Comparison of ENCODE assay signal across 28 cellular contexts in the genomic region with DNA sequence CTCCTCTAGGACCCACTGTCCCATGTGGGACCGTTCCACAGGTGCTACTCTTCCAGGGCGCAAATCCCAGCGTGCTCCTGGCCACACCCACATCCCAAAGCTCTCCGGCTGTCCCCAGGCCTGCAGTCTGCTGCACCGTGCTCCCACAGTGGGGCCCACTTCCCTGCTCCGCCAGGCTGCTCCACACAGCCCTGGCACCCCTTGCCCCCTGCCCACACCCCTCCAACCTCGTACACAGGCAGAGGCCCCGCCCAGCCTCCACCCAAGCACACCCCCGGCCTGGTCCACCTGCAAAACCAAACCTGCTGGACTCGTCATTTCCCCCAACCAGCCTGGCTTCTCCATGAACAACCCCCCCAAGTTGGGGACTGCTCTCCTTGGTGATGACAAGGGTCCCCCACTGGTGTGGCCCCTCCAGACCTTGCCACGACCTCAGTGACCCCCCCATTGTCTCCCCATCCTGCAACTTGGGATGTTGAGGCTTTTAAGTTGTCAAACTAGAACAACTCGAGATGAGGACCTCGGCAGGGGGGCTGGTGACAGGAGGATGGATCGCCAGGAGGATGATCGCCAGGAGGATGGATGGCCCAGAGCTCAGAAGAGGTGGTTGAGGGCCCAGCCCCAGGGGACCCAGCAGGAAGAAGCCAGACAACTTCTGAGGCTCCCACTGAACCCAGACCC. TPM values are rescaled to one million over a fixed set of nuclear protein-coding genes. Genes with fewer than 3 reads are reported as not detected.
"Had no signal": no experiment of that assay in that cellular context is flagged by ENCODE, and none has a peak within 500 bp of the region (broad histone marks: within the 10 kb centered on the region; RNA-seq: fewer than 3 reads in every experiment).

No MANE protein-coding gene starts in this region.

- H3K27me3 Mint-ChIP-seq: naive thymus-derived CD8-positive, alpha-beta T cell had no signal

- ATAC-seq: heart right ventricle; left colon; left lung; lower lobe of right lung; naive thymus-derived CD8-positive, alpha-beta T cell; pancreas; right cardiac atrium; stimulated activated effector memory CD8-positive, alpha-beta T cell treated with anti-CD3 and anti-CD28 coated beads, Interleukin-12 subunit alpha, Interleukin-12 subunit beta, amount 100 ng/mL, for 72 hours had no signal

- H3K4me1 Mint-ChIP-seq: nephron had no signal

- H2AFZ ChIP-seq: neural progenitor cell had no signal

- H3K27me3 ChIP-seq: neural progenitor cell, pancreas, sigmoid colon, suprapubic skin, uterus had no signal

- H3K36me3 ChIP-seq: heart right ventricle, left lung, lower lobe of right lung, neural progenitor cell, pancreas, prostate gland, sigmoid colon, spleen, suprapubic skin, thoracic aorta, tibial artery, uterus had no signal

- H3K4me2 ChIP-seq: neural progenitor cell had no signal

- H3K9me3 ChIP-seq: left lung, lower lobe of right lung, pancreas, prostate gland, sigmoid colon, spleen, suprapubic skin, thoracic aorta, tibial artery, uterus had no signal

- DNase-seq: heart right ventricle; hippocampal formation; left colon; lower lobe of right lung; mammary epithelial cell; mesenchymal stem cell; naive thymus-derived CD8-positive, alpha-beta T cell; retina; sigmoid colon; small intestine; spleen; stimulated activated CD4-positive, alpha-beta T cell treated with anti-CD3 and anti-CD28 coated beads, Interleukin-4, amount 100 ng/mL, for 24 hours; stimulated activated naive CD4-positive, alpha-beta T cell; tibial artery; trophoblast cell; uterus had no signal

- H3K36me3 Mint-ChIP-seq: naive thymus-derived CD8-positive, alpha-beta T cell; neural progenitor cell; stimulated activated effector memory CD8-positive, alpha-beta T cell treated with anti-CD3 and anti-CD28 coated beads, Interleukin-12 subunit alpha, Interleukin-12 subunit beta, amount 100 ng/mL, for 72 hours had no signal

- H3K9me3 Mint-ChIP-seq: naive thymus-derived CD8-positive, alpha-beta T cell; nephron; neural progenitor cell; stimulated activated effector memory CD8-positive, alpha-beta T cell treated with anti-CD3 and anti-CD28 coated beads, Interleukin-12 subunit alpha, Interleukin-12 subunit beta, amount 100 ng/mL, for 72 hours; stimulated activated naive CD8-positive, alpha-beta T cell treated with anti-CD3 and anti-CD28 coated beads, Interleukin-15, Interleukin-2, amounts not matched to agents 100 ng/mL and 50 ng/mL, for 24 hours had no signal

- H3K4me3 ChIP-seq: heart right ventricle, left lung, lower lobe of right lung, neural progenitor cell, pancreas, prostate gland, sigmoid colon, spleen, suprapubic skin, thoracic aorta, tibial artery, uterus had no signal

- H3K4me1 ChIP-seq: heart right ventricle, left lung, lower lobe of right lung, neural progenitor cell, pancreas, prostate gland, sigmoid colon, spleen, suprapubic skin, tibial artery, uterus had no signal

- H3K4me3 Mint-ChIP-seq: naive thymus-derived CD8-positive, alpha-beta T cell; nephron; stimulated activated effector memory CD8-positive, alpha-beta T cell treated with anti-CD3 and anti-CD28 coated beads, Interleukin-12 subunit alpha, Interleukin-12 subunit beta, amount 100 ng/mL, for 72 hours; stimulated activated naive CD8-positive, alpha-beta T cell treated with anti-CD3 and anti-CD28 coated beads, Interleukin-15, Interleukin-2, amounts not matched to agents 100 ng/mL and 50 ng/mL, for 24 hours had no signal

- H3K27ac ChIP-seq: heart right ventricle, left lung, lower lobe of right lung, neural progenitor cell, pancreas, prostate gland, sigmoid colon, spleen, suprapubic skin, thoracic aorta, tibial artery, uterus had no signal

- H3K9ac ChIP-seq: neural progenitor cell had no signal

RNA-seq across cellular contexts. Expression of gene BIRC7, which starts 46.9 kb away (rescaled TPM):
- total RNA-seq: mammary epithelial cell; naive thymus-derived CD8-positive, alpha-beta T cell; pancreas; prostate gland; right cardiac atrium; thoracic aorta; uterus had no signal
- polyA plus RNA-seq: heart right ventricle, keratinocyte, liver, mammary epithelial cell, right cardiac atrium had no signal
